Comparison of ENCODE assay signal across 1 cellular context in genomic region chr17:72928454-72929136, GRCh38.
TF ChIP-seq lines count a peak whose summit lies in the region.

No MANE protein-coding gene starts in this region.

TF ChIP-seq in HepG2, 621 proteins besides CTCF, POLR2A, EP300 and RAD21 (continued from another document and continues in another):
- peak; percentile 78 for TF ChIP-seq ZNF687 (CRISPR knock-in tag; IDR thresholded peaks at IDR 0.05)
- no peak for TF ChIP-seq MBD4 (IDR thresholded peaks at IDR 0.05; ENCODE audit: borderline replicate concordance, low read length)
- no peak for TF ChIP-seq ZNF83 (CRISPR knock-in tag; IDR thresholded peaks at IDR 0.05; ENCODE audit: borderline replicate concordance)
- TF ChIP-seq ZNF280D (CRISPR knock-in tag; IDR thresholded peaks at IDR 0.05) = no peak
- no peak for TF ChIP-seq BCL3 (CRISPR knock-in tag; IDR thresholded peaks at IDR 0.05)
- no peak for TF ChIP-seq ZSCAN29 (CRISPR knock-in tag; conservative IDR thresholded peaks at IDR 0.05)
- TF ChIP-seq SRSF9 (IDR thresholded peaks at IDR 0.05; ENCODE audit: borderline replicate concordance, insufficient read depth, low read depth, low read length, poor library complexity, severe bottlenecking) = no peak
- TF ChIP-seq GLI4 (CRISPR knock-in tag; IDR thresholded peaks at IDR 0.05; ENCODE audit: borderline replicate concordance) = no peak
- TF ChIP-seq SP2 (CRISPR knock-in tag; IDR thresholded peaks at IDR 0.05) = no peak
- no peak for TF ChIP-seq ZBTB10 (CRISPR knock-in tag; IDR thresholded peaks at IDR 0.05; ENCODE audit: borderline replicate concordance)
- no peak for TF ChIP-seq CERS6 (CRISPR knock-in tag; IDR thresholded peaks at IDR 0.05)
- peak; percentile 77 for TF ChIP-seq MAX (IDR thresholded peaks at IDR 0.05)
- no peak for TF ChIP-seq HIVEP1 (CRISPR knock-in tag; IDR thresholded peaks at IDR 0.05)
- no peak for TF ChIP-seq ZNF407 (CRISPR knock-in tag; IDR thresholded peaks at IDR 0.05; ENCODE audit: not compliant biosample characterization)
- TF ChIP-seq ZNF276 (CRISPR knock-in tag; IDR thresholded peaks at IDR 0.05; ENCODE audit: low read depth) = no peak
- no peak for TF ChIP-seq ELF4 (CRISPR knock-in tag; IDR thresholded peaks at IDR 0.05; ENCODE audit: borderline replicate concordance)
- no peak for TF ChIP-seq ZNF143 (CRISPR knock-in tag; IDR thresholded peaks at IDR 0.05)
- TF ChIP-seq ATF6 (CRISPR knock-in tag; conservative IDR thresholded peaks at IDR 0.05) = no peak
- TF ChIP-seq HOXA9 (CRISPR knock-in tag; IDR thresholded peaks at IDR 0.05; ENCODE audit: borderline replicate concordance) = no peak
- TF ChIP-seq ZNF275 (CRISPR knock-in tag; IDR thresholded peaks at IDR 0.05; ENCODE audit: borderline replicate concordance) = no peak
- no peak for TF ChIP-seq ZNF382 (CRISPR knock-in tag; IDR thresholded peaks at IDR 0.05; ENCODE audit: borderline replicate concordance)
- no peak for TF ChIP-seq ZNF510 (CRISPR knock-in tag; IDR thresholded peaks at IDR 0.05; ENCODE audit: low read depth)
